8 cellular contexts compared by ENCODE assay signal in genomic region chr1:161200421-161200991, GRCh38. TPM values are rescaled to one million over a fixed set of nuclear protein-coding genes. Genes with fewer than 3 reads are reported as not detected.
DNase-seq lines count a peak whose midpoint lies in the region; ATAC-seq and TF ChIP-seq lines count a peak whose summit lies in the region.

No MANE protein-coding gene starts in this region.

- DNase-seq in amygdala (lab: John Stamatoyannopoulos, UW) (peak in 51 of 56 donors; percentile 34 to 86 (median 70)), smooth muscle cell (lab: John Stamatoyannopoulos, UW; ENCODE audit: unreplicated experiment) (no peak), HEK293T (ENCODE audit: extremely low spot score) (no peak), T1000 (lab: John Stamatoyannopoulos, UW) (no peak)
- no peak for DNase-seq in stimulated activated CD4-positive, alpha-beta T cell treated with anti-CD3 and anti-CD28 coated beads, Interleukin-2, amount 100 ng/mL, for 24 hours

- 54% methylated on average over 3 of the region's 5 CpGs for WGBS in HUES64
- 80% methylated on average over 5 of the region's 5 CpGs for WGBS in smooth muscle cell (ENCODE audit: low lambda C conversion rate)

- H3K9ac ChIP-seq in HUES64 (ENCODE audit: low read depth, low read length) (peak overlapping the region; percentile 75), smooth muscle cell (ENCODE audit: low read depth) (no peak overlapping the region)

- POLR2A ChIA-PET in HEK293T (lab: Yijun Ruan, JAX), result interaction anchor here (1.5 kb wide), 1 partner anchor 47 kb away, joined by 4 read pairs; the partner anchor contains the start of gene UFC1

- no peak overlapping the region for H3K4me2 ChIP-seq in smooth muscle cell

- H4K20me1 ChIP-seq in smooth muscle cell (ENCODE audit: low read depth), result no peaks in the 10 kb centered on the region

- ATAC-seq in HG02870 (IDR thresholded peaks at IDR 0.05; ENCODE audit: unreplicated experiment), result no peak

- peaks cover 20% of the 10 kb centered on the region for H3K36me3 ChIP-seq in HUES64 (ENCODE audit: insufficient read depth, low read length)
- no peaks in the 10 kb centered on the region for H3K36me3 ChIP-seq in smooth muscle cell (ENCODE audit: low read depth)

- H2AFZ ChIP-seq in smooth muscle cell (ENCODE audit: low read depth), result no peak overlapping the region

- H3K4me3 ChIP-seq in HUES64 (ENCODE audit: low read length), result no peak overlapping the region
- no peak overlapping the region for H3K4me3 ChIP-seq in smooth muscle cell

- H3K27ac ChIP-seq in HUES64 (ENCODE audit: low read depth, low read length), result peak overlapping the region; percentile 95
- H3K27ac ChIP-seq in layer of hippocampus (ENCODE audit: low read depth, low read length), result peak overlapping the region; percentile 96
- H3K27ac ChIP-seq in smooth muscle cell (ENCODE audit: low read depth), result peak overlapping the region; percentile 92

- peaks cover 26% of the 10 kb centered on the region for H3K79me2 ChIP-seq in smooth muscle cell (ENCODE audit: low read depth)

- H3K4me1 ChIP-seq in HUES64 (ENCODE audit: insufficient read depth, low read length) (peaks cover 56% of the 10 kb centered on the region), smooth muscle cell (ENCODE audit: low read depth) (peaks cover 55% of the 10 kb centered on the region)

- CTCF ChIA-PET in HEK293T (lab: Yijun Ruan, JAX), result interaction anchor here (0.6 to 2.4 kb wide), 2 partner anchors 8 to 102 kb away, joined by 5 to 9 read pairs; no protein-coding TSS in a partner anchor

- no peak for TF ChIP-seq CTCF in smooth muscle cell (IDR thresholded peaks at IDR 0.05; ENCODE audit: borderline replicate concordance, insufficient read depth, poor library complexity, severe bottlenecking)

- H3F3A ChIP-seq in smooth muscle cell (ENCODE audit: low read depth), result peaks cover 11% of the 10 kb centered on the region

- H3K27me3 ChIP-seq in HUES64 (ENCODE audit: insufficient read depth, low read length) (no peaks in the 10 kb centered on the region), layer of hippocampus (ENCODE audit: control insufficient read depth, insufficient read depth, low read length) (no peaks in the 10 kb centered on the region), smooth muscle cell (ENCODE audit: low read depth) (no peaks in the 10 kb centered on the region)

- H3K9me3 ChIP-seq in HUES64 (ENCODE audit: insufficient read depth, low read depth, low read length) (no peaks in the 10 kb centered on the region), smooth muscle cell (replicated peaks; ENCODE audit: low read depth) (no peaks in the 10 kb centered on the region)

TF ChIP-seq in HEK293T, 16 proteins besides CTCF, POLR2A, EP300 and RAD21:
- TF ChIP-seq BHLHE40 (IDR thresholded peaks at IDR 0.05; ENCODE audit: borderline replicate concordance) (no peak), SUZ12 (IDR thresholded peaks at IDR 0.05) (no peak), NFRKB (IDR thresholded peaks at IDR 0.05) (no peak), L3MBTL2 (conservative IDR thresholded peaks at IDR 0.05) (no peak), CTBP1 (IDR thresholded peaks at IDR 0.05; ENCODE audit: borderline replicate concordance) (no peak), ELF4 (IDR thresholded peaks at IDR 0.05) (no peak), HDGF (IDR thresholded peaks at IDR 0.05; ENCODE audit: borderline replicate concordance) (no peak), PKNOX1 (IDR thresholded peaks at IDR 0.05) (no peak), ZNF384 (IDR thresholded peaks at IDR 0.05) (no peak), TARDBP (IDR thresholded peaks at IDR 0.05) (no peak), SP1 (IDR thresholded peaks at IDR 0.05) (no peak)

RNA-seq across cellular contexts. Expression of gene ADAMTS4, which starts 1.7 kb away (rescaled TPM):
- 2.0 TPM for polyA plus RNA-seq in HUES64 (2013, experiment 1 of 2)
- polyA plus RNA-seq in HUES64 (2013, experiment 2 of 2), result 2.6 TPM
- 11.5 and 17.1 TPM in 2 replicates for total RNA-seq in smooth muscle cell
- polyA plus RNA-seq in smooth muscle cell, result 17.7 and 28.3 TPM in 2 replicates

RNA-seq across cellular contexts. Expression of gene NDUFS2, which starts 1.7 kb away (rescaled TPM):
- 72.0 TPM for polyA plus RNA-seq in HUES64 (2013, experiment 1 of 2)
- polyA plus RNA-seq in HUES64 (2013, experiment 2 of 2), result 79.8 TPM
- total RNA-seq in smooth muscle cell, result 54.3 and 58.1 TPM in 2 replicates
- polyA plus RNA-seq in smooth muscle cell, result 136 and 139 TPM in 2 replicates

RNA-seq across cellular contexts. Expression of gene FCER1G, which starts 14.6 kb away (rescaled TPM):
- polyA plus RNA-seq in HUES64 (2013, experiment 1 of 2), result 1.1 TPM
- polyA plus RNA-seq in HUES64 (2013, experiment 2 of 2), result 0.89 TPM
- not detected in 2 replicates for total RNA-seq in smooth muscle cell
- 0.78 and 0.98 TPM in 2 replicates for polyA plus RNA-seq in smooth muscle cell

RNA-seq across cellular contexts. Expression of gene APOA2, which starts 22.9 kb away (rescaled TPM):
- 19.6 TPM for polyA plus RNA-seq in HUES64 (2013, experiment 1 of 2)
- polyA plus RNA-seq in HUES64 (2013, experiment 2 of 2), result 33.2 TPM
- total RNA-seq in smooth muscle cell, result not detected in 2 replicates
- polyA plus RNA-seq in smooth muscle cell, result 1.6 and 3.6 TPM in 2 replicates

RNA-seq across cellular contexts. Expression of gene B4GALT3, which starts 23.2 kb away (rescaled TPM):
- polyA plus RNA-seq in HUES64 (2013, experiment 1 of 2), result 27.8 TPM
- 29.9 TPM for polyA plus RNA-seq in HUES64 (2013, experiment 2 of 2)
- 21.4 and 21.9 TPM in 2 replicates for total RNA-seq in smooth muscle cell
- 44.9 and 47.0 TPM in 2 replicates for polyA plus RNA-seq in smooth muscle cell

Comparison
In these comparisons a context has a peak if more than half of its experiments do, and no peak if none do; other contexts are left out.
1. DNase-seq: peak in amygdala (51 of 56); none in smooth muscle cell (single experiment), HEK293T (single experiment), stimulated activated CD4-positive, alpha-beta T cell treated with anti-CD3 and anti-CD28 coated beads, Interleukin-2, amount 100 ng/mL, for 24 hours (0 of 2) and T1000 (single experiment).
2. Peak in every context shown above with its lines, with median percentiles within 50 percentile points of each other: H3K27ac ChIP-seq.